ENCODE assay signal across 8 cellular contexts in genomic region chr11:117179048-117179999, GRCh38. TPM values are rescaled to one million over a fixed set of nuclear protein-coding genes. Genes with fewer than 3 reads are reported as not detected.
A peak's percentile ranks its signal among the peaks of the same experiment; 100 is the strongest.
DNase-seq lines count a peak whose midpoint lies in the region; ATAC-seq and TF ChIP-seq lines count a peak whose summit lies in the region.

No MANE protein-coding gene starts in this region.

- H3K9ac ChIP-seq in iPS-18a (ENCODE audit: low read length): peak overlapping the region; percentile 51
- peak overlapping the region; percentile 85 for H3K9ac ChIP-seq in smooth muscle cell (ENCODE audit: low read depth)

- DNase-seq in Right ventricle myocardium inferior (ENCODE audit: missing footprints) (no peak), cardiac septum (ENCODE audit: low spot score) (no peak), SJCRH30 (peak; percentile 73 to 81), astrocyte of the cerebellum (ENCODE audit: low read depth) (peak; percentile 64), smooth muscle cell (lab: John Stamatoyannopoulos, UW; ENCODE audit: unreplicated experiment) (no peak)

- H3K27ac ChIP-seq in SJCRH30: peak overlapping the region; percentile 88
- no peak overlapping the region for H3K27ac ChIP-seq in iPS-18a (ENCODE audit: low read length)
- H3K27ac ChIP-seq in smooth muscle cell (ENCODE audit: low read depth): peak overlapping the region; percentile 74

- no peak overlapping the region for H2AFZ ChIP-seq in smooth muscle cell (ENCODE audit: low read depth)

- H3K4me2 ChIP-seq in smooth muscle cell: peak overlapping the region; percentile 91

- H3K27me3 ChIP-seq in SJCRH30 (no peaks in the 10 kb centered on the region), iPS-18a (ENCODE audit: control insufficient read depth, insufficient read depth, low read length) (no peaks in the 10 kb centered on the region), smooth muscle cell (ENCODE audit: low read depth) (no peaks in the 10 kb centered on the region)

- ATAC-seq in Right ventricle myocardium inferior (peak; percentile 55), HG03066 (IDR thresholded peaks at IDR 0.05; ENCODE audit: low read depth, unreplicated experiment) (peak; percentile 30), HG03565 (IDR thresholded peaks at IDR 0.05; ENCODE audit: unreplicated experiment) (no peak)

- H3K4me1 ChIP-seq in SJCRH30: peaks cover 10% of the 10 kb centered on the region
- peaks cover 15% of the 10 kb centered on the region for H3K4me1 ChIP-seq in iPS-18a (ENCODE audit: control insufficient read depth, low read depth, low read length)
- H3K4me1 ChIP-seq in smooth muscle cell (ENCODE audit: low read depth): peaks cover 13% of the 10 kb centered on the region

- H3K9me3 ChIP-seq in SJCRH30 (replicated peaks) (no peaks in the 10 kb centered on the region), iPS-18a (ENCODE audit: control insufficient read depth, low read depth, low read length) (no peaks in the 10 kb centered on the region), smooth muscle cell (replicated peaks; ENCODE audit: low read depth) (no peaks in the 10 kb centered on the region)

- peak overlapping the region; percentile 82 for H3K4me3 ChIP-seq in SJCRH30
- peak overlapping the region; percentile 78 for H3K4me3 ChIP-seq in astrocyte of the cerebellum (ENCODE audit: low read depth, low read length)
- H3K4me3 ChIP-seq in iPS-18a (ENCODE audit: low read length): peak overlapping the region; percentile 78
- peak overlapping the region; percentile 76 for H3K4me3 ChIP-seq in smooth muscle cell

- no peaks in the 10 kb centered on the region for H3K36me3 ChIP-seq in SJCRH30
- H3K36me3 ChIP-seq in iPS-18a (ENCODE audit: control insufficient read depth, low read depth, low read length): no peaks in the 10 kb centered on the region
- no peaks in the 10 kb centered on the region for H3K36me3 ChIP-seq in smooth muscle cell (ENCODE audit: low read depth)

- 3% methylated on average over 35 of the region's 39 CpGs for WGBS in smooth muscle cell (ENCODE audit: low lambda C conversion rate)

- no peak for TF ChIP-seq CTCF in astrocyte of the cerebellum (IDR thresholded peaks at IDR 0.05; ENCODE audit: low read depth, low read length, missing control alignments)
- TF ChIP-seq CTCF in smooth muscle cell (IDR thresholded peaks at IDR 0.05; ENCODE audit: borderline replicate concordance, insufficient read depth, poor library complexity, severe bottlenecking): no peak

- peaks cover 4% of the 10 kb centered on the region for H3K79me2 ChIP-seq in smooth muscle cell (ENCODE audit: low read depth)

- peaks cover 3% of the 10 kb centered on the region for H3F3A ChIP-seq in smooth muscle cell (ENCODE audit: low read depth)

- no peaks in the 10 kb centered on the region for H4K20me1 ChIP-seq in smooth muscle cell (ENCODE audit: low read depth)

- in situ Hi-C loops in astrocyte of the cerebellum (cut with HindIII; ENCODE audit: low sequenced_read_pairs): no loop called here

- intact Hi-C loops in Right ventricle myocardium inferior (cut with DNase I) (loop anchor here (2.0 to 5.0 kb wide), 3 partner anchors 37 to 53 kb away; partner anchors contain the start of genes PAFAH1B2, PCSK7 and RNF214), cardiac septum (cut with DNase I) (loop anchor here (2.0 kb wide), 2 partner anchors 35 to 45 kb away; partner anchors contain the start of gene PAFAH1B2)

RNA-seq across cellular contexts. Expression of gene SIDT2, which starts 0.8 kb away (rescaled TPM):
- 26.1 TPM for total RNA-seq in Right ventricle myocardium inferior
- total RNA-seq in cardiac septum: 25.3 TPM
- total RNA-seq in SJCRH30 (2014; rRNA removed; shearing (Covaris generic)): 13.7 and 15.0 TPM in 2 replicates
- 24.7 and 35.0 TPM in 2 replicates for total RNA-seq in smooth muscle cell
- polyA plus RNA-seq in smooth muscle cell: 11.6 and 21.2 TPM in 2 replicates

RNA-seq across cellular contexts. Expression of gene TAGLN, which starts 19.8 kb away (rescaled TPM):
- total RNA-seq in Right ventricle myocardium inferior (122 TPM), cardiac septum (317 TPM), smooth muscle cell (1,972 and 2,130 TPM in 2 replicates)
- total RNA-seq in SJCRH30 (2014; rRNA removed; shearing (Covaris generic)): 3.7 and 4.2 TPM in 2 replicates
- 2,069 and 2,250 TPM in 2 replicates for polyA plus RNA-seq in smooth muscle cell

RNA-seq across cellular contexts. Expression of gene PAFAH1B2, which starts 35.2 kb away (rescaled TPM):
- total RNA-seq in Right ventricle myocardium inferior: 52.3 TPM
- 68.9 TPM for total RNA-seq in cardiac septum
- total RNA-seq in SJCRH30 (2014; rRNA removed; shearing (Covaris generic)): 70.2 and 72.8 TPM in 2 replicates
- 140 and 146 TPM in 2 replicates for total RNA-seq in smooth muscle cell
- 30.7 and 42.9 TPM in 2 replicates for polyA plus RNA-seq in smooth muscle cell

RNA-seq across cellular contexts. Expression of gene PCSK7, which starts 52.5 kb away (rescaled TPM):
- total RNA-seq in Right ventricle myocardium inferior (26.7 TPM), cardiac septum (45.5 TPM), smooth muscle cell (20.8 and 36.4 TPM in 2 replicates)
- total RNA-seq in SJCRH30 (2014; rRNA removed; shearing (Covaris generic)): 9.9 and 12.6 TPM in 2 replicates
- 23.5 and 40.7 TPM in 2 replicates for polyA plus RNA-seq in smooth muscle cell

RNA-seq across cellular contexts. Expression of gene RNF214, which starts 53.1 kb away (rescaled TPM):
- total RNA-seq in Right ventricle myocardium inferior (17.3 TPM), cardiac septum (27.6 TPM), smooth muscle cell (12.6 and 15.8 TPM in 2 replicates)
- total RNA-seq in SJCRH30 (2014; rRNA removed; shearing (Covaris generic)): 9.5 and 12.4 TPM in 2 replicates
- 10.9 and 17.3 TPM in 2 replicates for polyA plus RNA-seq in smooth muscle cell

Comparison
In these comparisons a context has a peak if more than half of its experiments do, and no peak if none do; other contexts are left out.
1. DNase-seq: peak in SJCRH30 (2 of 2) and astrocyte of the cerebellum (single experiment); none in Right ventricle myocardium inferior (single experiment), cardiac septum (single experiment) and smooth muscle cell (single experiment).
2. RNA of gene TAGLN, which starts 19.8 kb away (total RNA-seq): 1,972 to 2,130 TPM in smooth muscle cell, 317 TPM in cardiac septum (single experiment) and 122 TPM in Right ventricle myocardium inferior (single experiment); 3.7 to 4.2 TPM in SJCRH30; every median in the first group is over 10 times any median in the second.
3. Peak in every context shown above with its lines, with median percentiles within 50 percentile points of each other: H3K4me3 ChIP-seq.